15 cellular contexts compared by ENCODE assay signal in the genomic region with DNA sequence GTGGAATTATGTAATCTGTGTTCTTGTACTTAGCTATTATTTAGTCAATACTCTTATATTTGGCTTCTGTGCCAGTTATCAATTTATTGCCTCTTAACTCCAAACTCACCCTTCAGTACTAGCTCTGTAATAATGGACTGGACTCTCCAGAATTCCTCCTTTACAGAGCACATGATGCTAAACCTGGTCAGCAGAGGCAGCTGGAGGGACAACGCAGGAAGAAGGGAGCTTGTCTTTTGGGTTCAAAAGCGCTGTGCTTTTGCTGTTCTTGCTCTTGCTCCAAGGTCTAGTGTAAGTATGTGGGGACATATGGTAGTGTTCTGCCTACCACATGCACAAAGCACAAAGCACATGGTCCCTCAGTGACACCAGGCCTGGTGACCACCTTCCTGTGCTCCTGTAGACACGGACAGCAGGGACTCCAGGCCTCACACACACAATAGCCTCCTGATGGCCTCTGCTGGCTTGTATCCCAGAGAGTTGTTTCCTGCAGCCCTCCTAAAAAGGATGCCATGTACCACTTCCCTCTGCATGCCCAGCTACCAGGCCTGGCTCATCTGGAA.
A peak's percentile ranks its signal among the peaks of the same experiment; 100 is the strongest.
DNase-seq lines count a peak whose midpoint lies in the region; ATAC-seq and TF ChIP-seq lines count a peak whose summit lies in the region.
"Had no signal": no experiment of that assay in that cellular context is flagged by ENCODE, and none has a peak within 500 bp of the region (broad histone marks: within the 10 kb centered on the region; RNA-seq: fewer than 3 reads in every experiment).

No MANE protein-coding gene starts in this region.

- no peak overlapping the region for H3K4me3 ChIP-seq in GM12875 (ENCODE audit: low read depth, low read length)
- H3K4me3 ChIP-seq in RWPE2 (ENCODE audit: severe bottlenecking), result no peak overlapping the region
- H3K4me3 ChIP-seq in fibroblast of pulmonary artery (replicated peaks; ENCODE audit: low read depth, low read length), result no peak overlapping the region
- H3K4me3 ChIP-seq: heart right ventricle, SK-N-MC, uterus had no signal

- no peak overlapping the region for H3K27ac ChIP-seq in RWPE2 (ENCODE audit: poor library complexity, severe bottlenecking)
- H3K27ac ChIP-seq: heart right ventricle, SK-N-MC, uterus had no signal

- H3K36me3 ChIP-seq in RWPE2 (ENCODE audit: low read depth), result no peaks in the 10 kb centered on the region
- H3K36me3 ChIP-seq: heart right ventricle, uterus had no signal

- H3K4me1 ChIP-seq in RWPE2 (ENCODE audit: insufficient read depth, poor library complexity, severe bottlenecking), result peaks cover 2% of the 10 kb centered on the region

- TF ChIP-seq CTCF in GM12875 (IDR thresholded peaks at IDR 0.05; ENCODE audit: borderline replicate concordance, insufficient read depth, low read depth, low read length) (peak; percentile 25; the same call in 1 of the 2 replicates), RWPE2 (IDR thresholded peaks at IDR 0.05; ENCODE audit: poor library complexity, severe bottlenecking) (peak; percentile 45), fibroblast of pulmonary artery (IDR thresholded peaks at IDR 0.05; ENCODE audit: low read length, missing control alignments) (peak; percentile 33)

- no peaks in the 10 kb centered on the region for H3K9me3 ChIP-seq in RWPE2 (ENCODE audit: severe bottlenecking)
- H3K9me3 ChIP-seq: uterus had no signal

- no peaks in the 10 kb centered on the region for H3K27me3 ChIP-seq in RWPE2 (ENCODE audit: insufficient read depth, poor library complexity, severe bottlenecking)
- H3K27me3 ChIP-seq: heart right ventricle, uterus had no signal

- ATAC-seq in RWPE2 (ENCODE audit: low read depth) (no peak), HG02840 (IDR thresholded peaks at IDR 0.05; ENCODE audit: low FRiP score, unreplicated experiment) (no peak), HG03139 (IDR thresholded peaks at IDR 0.05; ENCODE audit: unreplicated experiment) (no peak), HG03095 (IDR thresholded peaks at IDR 0.05; ENCODE audit: unreplicated experiment) (no peak)
- no peak for ATAC-seq in stimulated activated naive B cell treated with anti-CD40 and anti-IgM and Interleukin-4, amounts not matched to agents 10 μg/mL and 1 μg/mL and 100 μg/mL, for 72 hours (replicated peaks)
- ATAC-seq: natural killer cell treated with Interleukin-12 subunit alpha and Interleukin-12 subunit beta and Interleukin-15 and Interleukin-18, amount 100 ng/mL, for 72 hours; sciatic nerve had no signal

- peaks cover 8 to 22% of the 10 kb centered on the region in 2 donors for H3K36me3 Mint-ChIP-seq in stimulated activated naive B cell treated with anti-CD40 and anti-IgM and Interleukin-4, amounts not matched to agents 10 μg/mL and 1 μg/mL and 100 μg/mL, for 72 hours
- H3K36me3 Mint-ChIP-seq: natural killer cell treated with Interleukin-12 subunit alpha and Interleukin-12 subunit beta and Interleukin-15 and Interleukin-18, amount 100 ng/mL, for 72 hours had no signal

- peak; percentile 6 for DNase-seq in Ammon's horn (ENCODE audit: low spot score)
- no peak for DNase-seq in RWPE2 (ENCODE audit: low spot score)
- DNase-seq in fibroblast of pulmonary artery (ENCODE audit: low read depth), result peak; percentile 10
- DNase-seq in stimulated activated naive B cell treated with anti-CD40 and anti-IgM and Interleukin-4, amounts not matched to agents 10 μg/mL and 1 μg/mL and 100 μg/mL, for 72 hours, result no peak
- DNase-seq: GF-D8; heart right ventricle; stimulated activated naive CD4-positive, alpha-beta T cell; uterus had no signal

- H3K4me3 Mint-ChIP-seq in stimulated activated naive B cell treated with anti-CD40 and anti-IgM and Interleukin-4, amounts not matched to agents 10 μg/mL and 1 μg/mL and 100 μg/mL, for 72 hours, result no peak overlapping the region
- H3K4me3 Mint-ChIP-seq: natural killer cell treated with Interleukin-12 subunit alpha and Interleukin-12 subunit beta and Interleukin-15 and Interleukin-18, amount 100 ng/mL, for 72 hours had no signal

- H3K4me1 Mint-ChIP-seq in stimulated activated naive B cell treated with anti-CD40 and anti-IgM and Interleukin-4, amounts not matched to agents 10 μg/mL and 1 μg/mL and 100 μg/mL, for 72 hours, result peaks cover 57 to 78% of the 10 kb centered on the region in 2 donors

- no peak overlapping the region for H3K27ac Mint-ChIP-seq in stimulated activated naive B cell treated with anti-CD40 and anti-IgM and Interleukin-4, amounts not matched to agents 10 μg/mL and 1 μg/mL and 100 μg/mL, for 72 hours
- H3K27ac Mint-ChIP-seq: natural killer cell treated with Interleukin-12 subunit alpha and Interleukin-12 subunit beta and Interleukin-15 and Interleukin-18, amount 100 ng/mL, for 72 hours had no signal

- H3K27me3 Mint-ChIP-seq in stimulated activated naive B cell treated with anti-CD40 and anti-IgM and Interleukin-4, amounts not matched to agents 10 μg/mL and 1 μg/mL and 100 μg/mL, for 72 hours, result no peaks in the 10 kb centered on the region
- H3K27me3 Mint-ChIP-seq: natural killer cell treated with Interleukin-12 subunit alpha and Interleukin-12 subunit beta and Interleukin-15 and Interleukin-18, amount 100 ng/mL, for 72 hours had no signal

- H3K9me3 Mint-ChIP-seq in stimulated activated naive B cell treated with anti-CD40 and anti-IgM and Interleukin-4, amounts not matched to agents 10 μg/mL and 1 μg/mL and 100 μg/mL, for 72 hours, result peaks cover 4 to 5% of the 10 kb centered on the region in 2 donors
- H3K9me3 Mint-ChIP-seq: natural killer cell treated with Interleukin-12 subunit alpha and Interleukin-12 subunit beta and Interleukin-15 and Interleukin-18, amount 100 ng/mL, for 72 hours had no signal

Comparison
In these comparisons a context has a peak if more than half of its experiments do, and no peak if none do; other contexts are left out.
1. DNase-seq: peak in Ammon's horn (single experiment) and fibroblast of pulmonary artery (single experiment); none in RWPE2 (single experiment) and stimulated activated naive B cell treated with anti-CD40 and anti-IgM and Interleukin-4, amounts not matched to agents 10 μg/mL and 1 μg/mL and 100 μg/mL, for 72 hours (single experiment).
2. Peak in every context shown above with its lines, with median percentiles within 50 percentile points of each other: CTCF ChIP-seq.